In genomic region chr5:33834334-33834733, GRCh38 we compare ENCODE assay signal across 1 cellular context.
TF ChIP-seq lines count a peak whose summit lies in the region.

No MANE protein-coding gene starts in this region.

TF ChIP-seq in IMR-90, 13 proteins besides CTCF, POLR2A, EP300 and RAD21:
- no peak for TF ChIP-seq CHD1 (IDR thresholded peaks at IDR 0.05; ENCODE audit: low read depth, low read length)
- TF ChIP-seq RFX5 (IDR thresholded peaks at IDR 0.05; ENCODE audit: low read depth, low read length): no peak
- no peak for TF ChIP-seq MAZ (IDR thresholded peaks at IDR 0.05; ENCODE audit: borderline replicate concordance, low read depth, low read length)
- TF ChIP-seq ELK1 (IDR thresholded peaks at IDR 0.05; ENCODE audit: borderline replicate concordance, low read depth, low read length): no peak
- no peak; the same call in 1 of the 2 replicates for TF ChIP-seq BHLHE40 (IDR thresholded peaks at IDR 0.05; ENCODE audit: low read depth, low read length)
- TF ChIP-seq MAFK (IDR thresholded peaks at IDR 0.05; ENCODE audit: low read depth, low read length): no peak
- TF ChIP-seq MXI1 (IDR thresholded peaks at IDR 0.05; ENCODE audit: borderline replicate concordance, low read depth, low read length): no peak
